ENCODE assay signal across 11 cellular contexts in genomic region chr12:111451232-111451631, GRCh38. TPM values are rescaled to one million over a fixed set of nuclear protein-coding genes. Genes with fewer than 3 reads are reported as not detected.
DNase-seq lines count a peak whose midpoint lies in the region; ATAC-seq and TF ChIP-seq lines count a peak whose summit lies in the region.
"Had no signal": no experiment of that assay in that cellular context is flagged by ENCODE, and none has a peak within 500 bp of the region (broad histone marks: within the 10 kb centered on the region; RNA-seq: fewer than 3 reads in every experiment).

No MANE protein-coding gene starts in this region.

- H3K14ac ChIP-seq in H9 (ENCODE audit: insufficient read depth, low read length), result no peak overlapping the region

- no peak overlapping the region for H2BK20ac ChIP-seq in H9 (ENCODE audit: low read depth, low read length, poor library complexity, severe bottlenecking)

- no CpG with 5 or more reads among the region's 1 CpG for WGBS in H9 (ENCODE audit: extremely low coverage, insufficient read length, low lambda C conversion rate)

- no peaks in the 10 kb centered on the region for H3K79me1 ChIP-seq in H9 (ENCODE audit: insufficient read depth, low read depth, low read length, poor library complexity, severe bottlenecking)

- intact Hi-C loops in CD4-positive, alpha-beta memory T cell (cut with micrococcal nuclease), result loop anchor here (1.0 to 10.0 kb wide), 5 partner anchors 17 to 224 kb away; no protein-coding TSS in a partner anchor

- no peak for ATAC-seq in GM21515 (IDR thresholded peaks at IDR 0.05; ENCODE audit: unreplicated experiment)

- no peaks in the 10 kb centered on the region for H3K23me2 ChIP-seq in H9 (ENCODE audit: insufficient read length, low read depth, low read length, poor library complexity, severe bottlenecking)

- H3K36me3 Mint-ChIP-seq in CD4-positive, alpha-beta memory T cell, result peaks cover 40 to 71% of the 10 kb centered on the region in 2 donors
- peaks cover 23% of the 10 kb centered on the region for H3K36me3 Mint-ChIP-seq in chondrocyte (ENCODE audit: low read depth)
- H3K36me3 Mint-ChIP-seq in H9 (ENCODE audit: insufficient read depth in 1 of 3, low read depth in 3 of 3), result peaks cover 39 to 84% (median 66%) of the 10 kb centered on the region in 3 experiments; a peak in 6 of 7 replicates

- H3K23ac ChIP-seq in H9 (ENCODE audit: insufficient read length, low read depth, low read length), result no peak overlapping the region

- H2AK5ac ChIP-seq in H9 (ENCODE audit: insufficient read length, low read length), result no peak overlapping the region

- no peak overlapping the region for H3K18ac ChIP-seq in H9 (ENCODE audit: insufficient read length, low read depth, low read length)

- no peak overlapping the region for H2BK5ac ChIP-seq in H9 (ENCODE audit: insufficient read length, low read length)

- DNase-seq in CD4-positive, alpha-beta memory T cell, result no peak
- peak; percentile 27 for DNase-seq in NB4 (ENCODE audit: low read depth)
- DNase-seq in chondrocyte (ENCODE audit: low spot score), result no peak
- DNase-seq in pons (ENCODE audit: low spot score), result peak; percentile 36
- no peak for DNase-seq in H9
- DNase-seq in NCI-H2171 (lab: John Stamatoyannopoulos, UW), result no peak
- DNase-seq: NCI-H187 treated with DMSO at 0.1 percent for 48 hours, NCI-H524 treated with DMSO at 0.1 percent for 48 hours had no signal

- H3K79me2 ChIP-seq in H9 (ENCODE audit: insufficient read depth, low read length), result no peaks in the 10 kb centered on the region

- no peak overlapping the region for H2BK120ac ChIP-seq in H9 (ENCODE audit: low read depth, low read length, poor library complexity, severe bottlenecking)

- no peaks in the 10 kb centered on the region for H3K27me3 ChIP-seq in CD4-positive, alpha-beta memory T cell (ENCODE audit: insufficient read depth, low read length)
- H3K27me3 ChIP-seq in H9 (ENCODE audit: insufficient read depth, low read length), result no peaks in the 10 kb centered on the region

- H4K20me1 ChIP-seq in H9 (ENCODE audit: control insufficient read depth, insufficient read depth, insufficient read length), result no peaks in the 10 kb centered on the region

- no peak overlapping the region for H3T11ph ChIP-seq in H9 (ENCODE audit: low read length)

- H3K36me3 ChIP-seq in CD4-positive, alpha-beta memory T cell (ENCODE audit: insufficient read depth, low read length), result peaks cover 79% of the 10 kb centered on the region

- CTCF ChIA-PET in CD4-positive, alpha-beta memory T cell (lab: Charles Lee; ENCODE audit: partially characterized antibody), result interaction anchor here (0.9 to 22.4 kb wide), 21 partner anchors 9 to 230 kb away, joined by 3 to 1282 read pairs (median 8); partner anchors contain the start of gene SH2B3

- H3K4me1 Mint-ChIP-seq in CD4-positive, alpha-beta memory T cell, result peaks cover 20 to 65% (median 45%) of the 10 kb centered on the region in 4 donors
- H3K4me1 Mint-ChIP-seq in chondrocyte (ENCODE audit: low read depth), result peaks cover 30% of the 10 kb centered on the region
- H3K4me1 Mint-ChIP-seq in H9, result peaks cover 5% of the 10 kb centered on the region in 2 experiments

- no peak overlapping the region for H3K4ac ChIP-seq in H9 (ENCODE audit: low read depth, low read length)

- no peak overlapping the region for H3K4me3 ChIP-seq in CD4-positive, alpha-beta memory T cell (ENCODE audit: low read length in 2 of 2)
- H3K4me3 ChIP-seq in NB4 (ENCODE audit: low read depth, low read length), result no peak overlapping the region
- H3K4me3 ChIP-seq: thoracic aorta had no signal

- no peak overlapping the region for H2BK15ac ChIP-seq in H9 (ENCODE audit: low read depth, low read length)

- H3K4me1 ChIP-seq in CD4-positive, alpha-beta memory T cell (ENCODE audit: insufficient read depth, low read length), result peaks cover 43% of the 10 kb centered on the region
- H3K4me1 ChIP-seq in H9 (ENCODE audit: insufficient read depth, low read length), result no peaks in the 10 kb centered on the region

- H4K5ac ChIP-seq in H9 (ENCODE audit: insufficient read length, low read depth, low read length), result no peak overlapping the region

- H3K27ac Mint-ChIP-seq in CD4-positive, alpha-beta memory T cell, result peak overlapping the region; percentile 4 to 92 (median 87)
- H3K27ac Mint-ChIP-seq in chondrocyte (ENCODE audit: unreplicated experiment) (peak overlapping the region; percentile 3), H9 (peak overlapping the region in 1 of 3 experiments; percentile 78; a peak in 1 of 7 replicates)

- no peak overlapping the region for H3K56ac ChIP-seq in H9 (ENCODE audit: insufficient read length, low read depth, low read length)

- H3K27ac ChIP-seq in CD4-positive, alpha-beta memory T cell (ENCODE audit: low read depth, low read length), result peak overlapping the region; percentile 19
- no peak overlapping the region for H3K27ac ChIP-seq in H9 (ENCODE audit: insufficient read length, low read depth, low read length)
- H3K27ac ChIP-seq: thoracic aorta had no signal

- no peak overlapping the region for H3K4me3 Mint-ChIP-seq in CD4-positive, alpha-beta memory T cell
- no peak overlapping the region for H3K4me3 Mint-ChIP-seq in chondrocyte (ENCODE audit: unreplicated experiment)
- no peak overlapping the region for H3K4me3 Mint-ChIP-seq in H9

- no peak for TF ChIP-seq POLR2A in NB4 (IDR thresholded peaks at IDR 0.05; ENCODE audit: extremely low read depth, insufficient read length)

- H2AFZ ChIP-seq in H9 (ENCODE audit: low read length), result no peak overlapping the region

- no peak overlapping the region for H3K4me2 ChIP-seq in H9 (ENCODE audit: insufficient read depth, insufficient read length, low read length)

- H3K9ac ChIP-seq in H9 (ENCODE audit: extremely low read depth, insufficient read length, low read length), result no peak overlapping the region

- no peak overlapping the region for H2BK12ac ChIP-seq in H9 (ENCODE audit: insufficient read length, low read depth, low read length)

- TF ChIP-seq CTCF in NB4 (IDR thresholded peaks at IDR 0.05; ENCODE audit: low read depth, low read length) (no peak), chondrocyte (IDR thresholded peaks at IDR 0.05) (no peak), H9 (conservative IDR thresholded peaks at IDR 0.05) (no peak)

- no peaks in the 10 kb centered on the region for H3K9me3 ChIP-seq in CD4-positive, alpha-beta memory T cell (ENCODE audit: control insufficient read depth in 1 of 2, low read length in 2 of 2)
- no peaks in the 10 kb centered on the region for H3K9me3 ChIP-seq in H9 (ENCODE audit: control insufficient read depth, low read depth, low read length)
- H3K9me3 ChIP-seq: thoracic aorta had no signal

- POLR2A ChIA-PET in CD4-positive, alpha-beta memory T cell (lab: Charles Lee; ENCODE audit: partially characterized antibody), result interaction anchor here (1.0 to 27.1 kb wide), 8 partner anchors 9 to 45 kb away, joined by 3 to 683 read pairs (median 13); partner anchors contain the start of gene SH2B3

- H3K27me3 Mint-ChIP-seq in CD4-positive, alpha-beta memory T cell, result no peaks in the 10 kb centered on the region
- H3K27me3 Mint-ChIP-seq in chondrocyte (ENCODE audit: low read depth) (no peaks in the 10 kb centered on the region), H9 (ENCODE audit: low read depth) (no peaks in the 10 kb centered on the region)
- H3K27me3 Mint-ChIP-seq: activated CD4-positive, alpha-beta T cell treated with anti-CD3 and anti-CD28 coated beads, Interleukin-2, amount 10 ng/mL, durations not matched to agents 24 days and 14 days had no signal

- no peak overlapping the region for H4K8ac ChIP-seq in H9 (replicated peaks; ENCODE audit: insufficient read length, low read depth, low read length)

- no peak overlapping the region for H4K91ac ChIP-seq in H9 (ENCODE audit: insufficient read length, low read depth, low read length)

- peaks cover 0 to 2% (median 0%) of the 10 kb centered on the region in 8 donors for H3K9me3 Mint-ChIP-seq in CD4-positive, alpha-beta memory T cell
- H3K9me3 Mint-ChIP-seq in chondrocyte (ENCODE audit: low read depth) (no peaks in the 10 kb centered on the region), H9 (no peaks in the 10 kb centered on the region)
- H3K9me3 Mint-ChIP-seq: activated CD4-positive, alpha-beta T cell treated with anti-CD3 and anti-CD28 coated beads, Interleukin-2, amount 10 ng/mL, durations not matched to agents 24 days and 14 days had no signal

RNA-seq across cellular contexts. Expression of gene SH2B3, which starts 45.5 kb away (rescaled TPM):
- 10 to 100 TPM; 25.3 to 28.2 TPM for total RNA-seq in CD4-positive, alpha-beta memory T cell
- polyA plus RNA-seq in CD4-positive, alpha-beta memory T cell, result 10 to 100 TPM in 1 of 2 donors, 1 to 10 TPM in 1; 4.2 to 14.2 TPM
- total RNA-seq in chondrocyte (14.7 to 20.0 TPM (median 18.3 TPM) in 3 replicates), H9 (2021) (37.9 and 40.3 TPM in 2 replicates)

Comparison
In these comparisons a context has a peak if more than half of its experiments do, and no peak if none do; other contexts are left out.
1. DNase-seq: peak in NB4 (single experiment) and pons (single experiment); none in CD4-positive, alpha-beta memory T cell (0 of 5), chondrocyte (single experiment), H9 (single experiment) and NCI-H2171 (single experiment).